In the genomic region with DNA sequence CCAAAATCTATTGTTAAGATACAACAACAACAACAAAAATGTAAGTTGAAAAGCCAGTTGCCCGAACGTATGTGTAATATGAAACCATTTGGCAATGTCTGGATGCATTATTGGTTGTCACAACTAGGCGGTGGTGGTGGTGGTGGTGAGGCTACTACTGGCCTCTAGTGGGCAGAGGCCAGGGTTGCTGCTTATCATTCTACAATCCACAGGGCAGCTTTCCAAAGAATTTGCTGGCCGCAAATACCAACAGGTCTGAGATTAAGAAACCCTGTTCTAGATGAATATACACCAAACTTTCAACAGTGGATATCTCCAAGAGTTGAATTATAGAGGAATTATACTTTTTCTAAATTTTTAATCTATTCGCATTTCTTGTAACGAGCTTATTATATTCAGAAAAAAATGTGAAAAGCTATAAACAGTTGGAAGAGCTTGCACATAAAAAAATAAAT, we compare ENCODE assay signal across 8 cellular contexts. TPM values are rescaled to one million over a fixed set of nuclear protein-coding genes. Genes with fewer than 3 reads are reported as not detected.
DNase-seq lines count a peak whose midpoint lies in the region; ATAC-seq and TF ChIP-seq lines count a peak whose summit lies in the region.

No MANE protein-coding gene starts in this region.

- no peak overlapping the region for H2AFZ ChIP-seq in neuronal stem cell (ENCODE audit: low read length)

- in situ Hi-C loops in Panc1 (cut with HindIII; ENCODE audit: low pct_unique_long_range_greater_than_20kb, low sequenced_read_pairs), result no loop called here

- TF ChIP-seq CTCF in Panc1 (IDR thresholded peaks at IDR 0.05) (peak; percentile 71), esophagus squamous epithelium (IDR thresholded peaks at IDR 0.05) (peak in 2 of 6 experiments; percentile 38 to 77)

- H3K27me3 ChIP-seq in Panc1 (ENCODE audit: control insufficient read depth, insufficient read depth, low read length) (peaks cover 3% of the 10 kb centered on the region; the same call in 1 of the 2 replicates), esophagus squamous epithelium (no peaks in the 10 kb centered on the region), neuronal stem cell (ENCODE audit: control insufficient read depth in 3 of 3, insufficient read depth in 3 of 3, low read depth in 1 of 3, low read length in 3 of 3) (no peaks in the 10 kb centered on the region)

- no peak overlapping the region for H3K4ac ChIP-seq in neuronal stem cell (ENCODE audit: low read length)

- 23 to 60% methylated on average over 5 to 6 of the region's 6 CpGs for WGBS in esophagus squamous epithelium, 2 donors
- WGBS in neuronal stem cell (ENCODE audit: extremely low coverage in 2 of 2, insufficient read length in 2 of 2, insufficient replicate concordance in 1 of 2), 2 donors, result no CpG with 5 or more reads among the region's 6 CpGs

- H2BK12ac ChIP-seq in neuronal stem cell (ENCODE audit: low read length), result no peak overlapping the region

- H3K4me2 ChIP-seq in neuronal stem cell (ENCODE audit: insufficient read depth, low read length, poor library complexity, severe bottlenecking), result no peak overlapping the region

- no peak overlapping the region for H4K91ac ChIP-seq in neuronal stem cell (ENCODE audit: low read depth, low read length, poor library complexity)

- H3K9ac ChIP-seq in neuronal stem cell (ENCODE audit: low read depth, low read length, poor library complexity), result no peak overlapping the region

- intact Hi-C loops in Panc1 (cut with micrococcal nuclease; ENCODE audit: unreplicated experiment) (loop anchor here (1.0 kb wide), 1 partner anchor 61 kb away; no protein-coding TSS in a partner anchor), esophagus squamous epithelium (cut with DNase I) (loop anchor here (5.0 kb wide), 1 partner anchor 63 kb away; no protein-coding TSS in a partner anchor)

- no peak for TF ChIP-seq POLR2A in esophagus squamous epithelium (IDR thresholded peaks at IDR 0.05)

- no peak overlapping the region for H2AK5ac ChIP-seq in neuronal stem cell (ENCODE audit: low read depth, low read length)

- no peak overlapping the region for H2BK120ac ChIP-seq in neuronal stem cell (ENCODE audit: low read depth, low read length)

- no TSS peak for BruUV-seq in Panc1 (replicated peaks; lab: Mats Ljungman, UMichigan)

- no peaks in the 10 kb centered on the region for H3K79me1 ChIP-seq in neuronal stem cell (ENCODE audit: low read depth, low read length)

- H2BK5ac ChIP-seq in neuronal stem cell (ENCODE audit: low read length), result no peak overlapping the region

- no peak overlapping the region for H3K23ac ChIP-seq in neuronal stem cell (ENCODE audit: low read depth, low read length, poor library complexity)

- H3K18ac ChIP-seq in neuronal stem cell (ENCODE audit: low read length), result no peak overlapping the region

- no peak overlapping the region for H3K14ac ChIP-seq in neuronal stem cell (ENCODE audit: low read length)

- H2BK15ac ChIP-seq in neuronal stem cell (ENCODE audit: low read length), result no peak overlapping the region

- POLR2A ChIA-PET in Panc1 (lab: Charles Lee), result no interaction called here

- H4K8ac ChIP-seq in neuronal stem cell (ENCODE audit: low read depth, low read length), result no peak overlapping the region

- peaks cover 4% of the 10 kb centered on the region for H3K4me1 ChIP-seq in Panc1 (ENCODE audit: control insufficient read depth, insufficient read depth, low read length)
- H3K4me1 ChIP-seq in esophagus squamous epithelium, result peaks cover 5 to 24% (median 8%) of the 10 kb centered on the region in 3 donors
- peaks cover 7 to 8% of the 10 kb centered on the region in 2 donors for H3K4me1 ChIP-seq in neuronal stem cell (ENCODE audit: control insufficient read depth in 2 of 2, insufficient read depth in 1 of 2, low read depth in 1 of 2, low read length in 2 of 2)

- CTCF ChIA-PET in Panc1 (lab: Charles Lee), result interaction anchor here (0.5 to 2.3 kb wide), 10 partner anchors 9 to 155 kb away, joined by 3 to 14 read pairs (median 4); partner anchors contain the start of genes PHGDH and ZNF697

- H3K36me3 ChIP-seq in Panc1 (ENCODE audit: control insufficient read depth, insufficient read depth, low read length), result no peaks in the 10 kb centered on the region
- H3K36me3 ChIP-seq in esophagus squamous epithelium, result no peaks in the 10 kb centered on the region
- no peaks in the 10 kb centered on the region for H3K36me3 ChIP-seq in neuronal stem cell (replicated peaks in 1 of 2; ENCODE audit: control insufficient read depth in 2 of 2, insufficient read depth in 2 of 2, low read length in 2 of 2)

- H3K9me3 ChIP-seq in Panc1 (ENCODE audit: control insufficient read depth, insufficient read depth, low read depth, low read length), result no peaks in the 10 kb centered on the region
- no peaks in the 10 kb centered on the region for H3K9me3 ChIP-seq in esophagus squamous epithelium
- no peaks in the 10 kb centered on the region for H3K9me3 ChIP-seq in neuronal stem cell (replicated peaks in 1 of 2; ENCODE audit: control insufficient read depth in 2 of 2, insufficient read depth in 1 of 2, low read depth in 1 of 2, low read length in 2 of 2)

- DNase-seq in DMS79 treated with DMSO at 0.1 percent for 48 hours (lab: John Stamatoyannopoulos, UW) (peak; percentile 70), Panc1 (ENCODE audit: low read depth, low spot score) (peak; percentile 27), esophagus squamous epithelium (lab: John Stamatoyannopoulos, UW) (no peak), non-pigmented ciliary epithelial cell (ENCODE audit: low read depth) (peak; percentile 35), neuronal stem cell (ENCODE audit: low spot score) (no peak), NCI-H2107 (lab: John Stamatoyannopoulos, UW) (no peak), NCI-H524 treated with DMSO at 0.1 percent for 48 hours (lab: John Stamatoyannopoulos, UW) (no peak)

- peak overlapping the region; percentile 28 to 46; a peak in 3 of 4 replicates for H3K4me3 ChIP-seq in Panc1 (ENCODE audit: low read depth in 2 of 2, low read length in 2 of 2)
- H3K4me3 ChIP-seq in esophagus squamous epithelium, result peak overlapping the region in 3 of 4 donors; percentile 36 to 66 (median 42)
- H3K4me3 ChIP-seq in neuronal stem cell (ENCODE audit: low read length in 2 of 2), result no peak overlapping the region

- no peak overlapping the region for H3K27ac ChIP-seq in Panc1 (ENCODE audit: low read length)
- peak overlapping the region in 1 of 4 donors; percentile 57 for H3K27ac ChIP-seq in esophagus squamous epithelium
- H3K27ac ChIP-seq in neuronal stem cell (replicated peaks; ENCODE audit: low read length), result no peak overlapping the region

- ATAC-seq in HG02973 (IDR thresholded peaks at IDR 0.05; ENCODE audit: unreplicated experiment), result peak; percentile 72
- peak; percentile 82 for ATAC-seq in Panc1

RNA-seq across cellular contexts. Expression of gene ZNF697, which starts 26.8 kb away (rescaled TPM):
- total RNA-seq in Panc1 (2021; ENCODE audit: unreplicated experiment) (7.1 TPM), esophagus squamous epithelium (1 to 10 TPM in 2 of 4 donors, under 1 TPM in 2; 0.34 to 3.3 (median 1.4) TPM)
- polyA plus RNA-seq in Panc1 (2012; ENCODE audit: insufficient read length), result 3.3 TPM
- 4.7 TPM for polyA plus RNA-seq in neuronal stem cell (2013, experiment 1 of 2)
- polyA plus RNA-seq in neuronal stem cell (2013, experiment 2 of 2), result 4.7 TPM

RNA-seq across cellular contexts. Expression of gene PHGDH, which starts 36.9 kb away (rescaled TPM):
- total RNA-seq in Panc1 (2021; ENCODE audit: unreplicated experiment) (82.0 TPM), esophagus squamous epithelium (10 to 100 TPM; 34.5 to 89.7 (median 43.2) TPM)
- polyA plus RNA-seq in Panc1 (2012; ENCODE audit: insufficient read length), result 249 TPM
- 124 TPM for polyA plus RNA-seq in neuronal stem cell (2013, experiment 1 of 2)
- polyA plus RNA-seq in neuronal stem cell (2013, experiment 2 of 2), result 118 TPM

Comparison
In these comparisons a context has a peak if more than half of its experiments do, and no peak if none do; other contexts are left out.
1. DNase-seq: peak in DMS79 treated with DMSO at 0.1 percent for 48 hours (single experiment), Panc1 (single experiment) and non-pigmented ciliary epithelial cell (single experiment); none in esophagus squamous epithelium (single experiment), neuronal stem cell (single experiment), NCI-H2107 (single experiment) and NCI-H524 treated with DMSO at 0.1 percent for 48 hours (single experiment).
2. H3K4me3 ChIP-seq: peak in Panc1 (2 of 2) and esophagus squamous epithelium (3 of 4); none in neuronal stem cell (0 of 2).